12 cellular contexts compared by ENCODE assay signal in genomic region chr22:44523981-44524759, GRCh38. TPM values are rescaled to one million over a fixed set of nuclear protein-coding genes. Genes with fewer than 3 reads are reported as not detected.
A peak's percentile ranks its signal among the peaks of the same experiment; 100 is the strongest.
DNase-seq lines count a peak whose midpoint lies in the region; ATAC-seq and TF ChIP-seq lines count a peak whose summit lies in the region.
"Had no signal": no experiment of that assay in that cellular context is flagged by ENCODE, and none has a peak within 500 bp of the region (broad histone marks: within the 10 kb centered on the region; RNA-seq: fewer than 3 reads in every experiment).

No MANE protein-coding gene starts in this region.

- H3K27ac ChIP-seq in AG04450 (ENCODE audit: low read depth, low read length), result peak overlapping the region; percentile 99
- H3K27ac ChIP-seq in muscle layer of colon (ENCODE audit: low read depth, low read length), result peak overlapping the region; percentile 38
- H3K27ac ChIP-seq: C4-2B, KMS-11 had no signal

- DNase-seq in AG04450 (ENCODE audit: low read depth, low spot score) (peak; percentile 96), NCI-H226 (peak; percentile 26), fibroblast of gingiva (ENCODE audit: low read depth) (peak; percentile 75), nucleus accumbens (lab: John Stamatoyannopoulos, UW) (no peak)
- DNase-seq in activated CD4-positive, alpha-beta T cell treated with anti-CD3 and anti-CD28 coated beads for 48 hours, result no peak
- DNase-seq: activated CD4-positive, alpha-beta T cell treated with anti-CD3 and anti-CD28 coated beads, Interleukin-2, amount 50 U/mL, for 4 hours; mesendoderm had no signal

- POLR2A ChIA-PET in AG04450 (lab: Yijun Ruan, JAX), result interaction anchor here (0.7 to 4.3 kb wide), 3 partner anchors 27 to 97 kb away, joined by 5 to 38 read pairs (median 7); no protein-coding TSS in a partner anchor

- H3K9ac ChIP-seq in muscle layer of colon (ENCODE audit: low read length), result no peak overlapping the region
- H3K9ac ChIP-seq: KMS-11 had no signal

- H3K4me3 ChIP-seq in AG04450 (ENCODE audit: low read depth, low read length), result peak overlapping the region; percentile 31
- H3K4me3 ChIP-seq in muscle layer of colon (ENCODE audit: low read depth in 1 of 2, low read length in 2 of 2), result no peak overlapping the region

- peaks cover 6% of the 10 kb centered on the region for H3K9me3 ChIP-seq in AG04450 (ENCODE audit: control insufficient read depth, insufficient read depth, low read length)
- H3K9me3 ChIP-seq in muscle layer of colon (ENCODE audit: low read length), result no peaks in the 10 kb centered on the region

- peaks cover 8% of the 10 kb centered on the region for H3K4me1 ChIP-seq in muscle layer of colon (ENCODE audit: insufficient read depth, low read length)

- no peak for TF ChIP-seq CTCF in AG04450 (IDR thresholded peaks at IDR 0.05; ENCODE audit: low read depth, low read length)

- CTCF ChIA-PET in AG04450 (lab: Charles Lee), result interaction anchor here (0.6 to 1.4 kb wide), 3 partner anchors 66 to 531 kb away, joined by 3 to 7 read pairs (median 3); no protein-coding TSS in a partner anchor

- H3K27me3 ChIP-seq in AG04450 (ENCODE audit: control insufficient read depth, insufficient read depth, low read length), result no peaks in the 10 kb centered on the region
- H3K27me3 ChIP-seq in muscle layer of colon (ENCODE audit: control insufficient read depth in 1 of 2, insufficient read depth in 2 of 2, low read length in 2 of 2), result no peaks in the 10 kb centered on the region

- ATAC-seq in HG03039 (IDR thresholded peaks at IDR 0.05; ENCODE audit: unreplicated experiment), result no peak
- ATAC-seq in HG02588 (IDR thresholded peaks at IDR 0.05; ENCODE audit: unreplicated experiment), result no peak

- H3K36me3 ChIP-seq in muscle layer of colon (ENCODE audit: insufficient read depth, low read length), result no peaks in the 10 kb centered on the region

RNA-seq across cellular contexts. Expression of gene RTL6, which starts 26.1 kb away (rescaled TPM):
- 22.4 and 25.9 TPM in 2 replicates for polyA plus RNA-seq in AG04450 (2011; rRNA removed)
- polyA minus RNA-seq in AG04450 (2011; rRNA and poly(A)+ RNA removed), result 41.3 and 49.8 TPM in 2 replicates

Comparison
In these comparisons a context has a peak if more than half of its experiments do, and no peak if none do; other contexts are left out.
1. DNase-seq: peak in AG04450 (single experiment), NCI-H226 (single experiment) and fibroblast of gingiva (single experiment); none in nucleus accumbens (0 of 56) and activated CD4-positive, alpha-beta T cell treated with anti-CD3 and anti-CD28 coated beads for 48 hours (single experiment).